1 cellular context compared by ENCODE assay signal in genomic region chr10:77547651-77548050, GRCh38.
A peak's percentile ranks its signal among the peaks of the same experiment; 100 is the strongest.
TF ChIP-seq lines count a peak whose summit lies in the region.

No MANE protein-coding gene starts in this region.

TF ChIP-seq in GM12878, 131 proteins besides CTCF, POLR2A, EP300 and RAD21:
- TF ChIP-seq ZNF207 (IDR thresholded peaks at IDR 0.05; ENCODE audit: borderline replicate concordance) (no peak), SIN3A (IDR thresholded peaks at IDR 0.05; ENCODE audit: low read depth, low read length) (no peak), SUZ12 (IDR thresholded peaks at IDR 0.05; ENCODE audit: unreplicated experiment) (no peak), SIX5 (IDR thresholded peaks at IDR 0.05; ENCODE audit: low read depth, low read length, severe bottlenecking) (no peak), E4F1 (IDR thresholded peaks at IDR 0.05; ENCODE audit: borderline replicate concordance, partially characterized antibody) (no peak), ZBTB40 (IDR thresholded peaks at IDR 0.05; ENCODE audit: borderline replicate concordance) (peak; percentile 80)
TF ChIP-seq in GM12878: peak in this region for 1.
